8 cellular contexts compared by ENCODE assay signal in the genomic region with DNA sequence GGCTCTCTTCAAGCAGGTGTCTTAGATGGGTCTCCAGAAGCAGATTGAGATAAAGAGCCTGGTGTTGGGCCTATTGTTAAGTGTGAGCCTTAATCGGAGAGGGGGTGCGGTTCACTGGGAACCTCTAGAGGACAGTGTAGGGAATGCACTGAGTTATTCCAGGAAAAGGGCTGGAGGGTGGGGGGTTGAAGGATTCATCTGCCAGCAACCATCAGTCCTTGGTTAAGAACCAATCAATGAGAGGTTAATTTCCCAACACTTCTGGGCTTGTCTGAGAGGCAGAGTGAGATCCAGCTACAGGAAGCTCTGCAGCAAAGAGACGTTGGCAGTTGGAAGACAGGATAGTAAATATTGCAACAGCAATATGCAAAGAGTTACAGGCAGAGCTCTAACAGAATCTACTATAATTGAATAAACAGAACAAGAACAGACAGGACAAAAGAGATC. TPM values are rescaled to one million over a fixed set of nuclear protein-coding genes. Genes with fewer than 3 reads are reported as not detected.
DNase-seq lines count a peak whose midpoint lies in the region; ATAC-seq and TF ChIP-seq lines count a peak whose summit lies in the region.

No MANE protein-coding gene starts in this region.

- CTCF ChIA-PET in AG04450 (lab: Charles Lee) = interaction anchor here (1.8 kb wide), 1 partner anchor 12 kb away, joined by 6 read pairs; no protein-coding TSS in a partner anchor

- ATAC-seq in foreskin keratinocyte = peak; percentile 88
- no peak for ATAC-seq in HG02678 (IDR thresholded peaks at IDR 0.05; ENCODE audit: unreplicated experiment)

- no peak overlapping the region for H3K4me3 ChIP-seq in AG04450 (ENCODE audit: low read depth, low read length)
- no peak overlapping the region for H3K4me3 ChIP-seq in retinal pigment epithelial cell (ENCODE audit: low read length)

- H3K27ac ChIP-seq in AG04450 (ENCODE audit: low read depth, low read length) (no peak overlapping the region), foreskin keratinocyte (no peak overlapping the region)

- peaks cover 5% of the 10 kb centered on the region; the same call in 1 of the 2 replicates for H3K9me3 ChIP-seq in AG04450 (ENCODE audit: control insufficient read depth, insufficient read depth, low read length)

- POLR2A ChIA-PET in AG04450 (lab: Yijun Ruan, JAX) = no interaction called here

- no peak for DNase-seq in AG04450 (ENCODE audit: low read depth, low spot score)
- peak; percentile 96 to 99 for DNase-seq in NOMO-1 (lab: John Stamatoyannopoulos, UW; ENCODE audit: unreplicated experiment in 2 of 2)
- DNase-seq in activated T-cell treated with anti-CD3 and anti-CD28 coated beads for 24 hours (ENCODE audit: low read depth) = peak; percentile 18
- peak; percentile 78 to 80 for DNase-seq in foreskin keratinocyte
- DNase-seq in retinal pigment epithelial cell (ENCODE audit: low read depth) = no peak
- DNase-seq in NCI-H1092 (lab: John Stamatoyannopoulos, UW) = no peak

- TF ChIP-seq CTCF in AG04450 (IDR thresholded peaks at IDR 0.05; ENCODE audit: low read depth, low read length) (peak; percentile 50), GM12874 (IDR thresholded peaks at IDR 0.05; ENCODE audit: insufficient read depth, low read depth, low read length) (peak; percentile 46), foreskin keratinocyte (conservative IDR thresholded peaks at IDR 0.05) (peak; percentile 92), retinal pigment epithelial cell (conservative IDR thresholded peaks at IDR 0.05; ENCODE audit: low read depth, low read length) (peak; percentile 56)

- no peaks in the 10 kb centered on the region for H3K4me1 ChIP-seq in foreskin keratinocyte

- H3K27me3 ChIP-seq in AG04450 (ENCODE audit: control insufficient read depth, insufficient read depth, low read length) (no peaks in the 10 kb centered on the region), foreskin keratinocyte (no peaks in the 10 kb centered on the region)

RNA-seq across cellular contexts. Expression of a gene that starts 28.7 kb away (rescaled TPM):
- polyA plus RNA-seq in AG04450 (2011; rRNA removed) (not detected in 2 replicates), foreskin keratinocyte (0.02 TPM in 1 of 2 replicates, not detected in the other)
- not detected in 2 replicates for polyA minus RNA-seq in AG04450 (2011; rRNA and poly(A)+ RNA removed)
- total RNA-seq in foreskin keratinocyte = not detected in 2 replicates

RNA-seq across cellular contexts. Expression of a gene that starts 53.7 kb away (rescaled TPM):
- polyA plus RNA-seq in AG04450 (2011; rRNA removed) (not detected in 2 replicates), foreskin keratinocyte (not detected in 2 replicates)
- not detected in 2 replicates for polyA minus RNA-seq in AG04450 (2011; rRNA and poly(A)+ RNA removed)
- not detected in 2 replicates for total RNA-seq in foreskin keratinocyte

Comparison
In these comparisons a context has a peak if more than half of its experiments do, and no peak if none do; other contexts are left out.
1. DNase-seq: peak in NOMO-1 (2 of 2), activated T-cell treated with anti-CD3 and anti-CD28 coated beads for 24 hours (single experiment) and foreskin keratinocyte (2 of 2); none in AG04450 (single experiment), retinal pigment epithelial cell (single experiment) and NCI-H1092 (single experiment).
2. Peak in every context shown above with its lines, with median percentiles within 50 percentile points of each other: CTCF ChIP-seq.